Comparison of ENCODE assay signal across 1 cellular context in genomic region chr4:121726642-121727268, GRCh38.
A peak's percentile ranks its signal among the peaks of the same experiment; 100 is the strongest.
TF ChIP-seq lines count a peak whose summit lies in the region.

No MANE protein-coding gene starts in this region.

TF ChIP-seq in K562, 482 proteins besides CTCF, POLR2A, EP300 and RAD21 (continued from another document):
- TF ChIP-seq, protein P1, sequence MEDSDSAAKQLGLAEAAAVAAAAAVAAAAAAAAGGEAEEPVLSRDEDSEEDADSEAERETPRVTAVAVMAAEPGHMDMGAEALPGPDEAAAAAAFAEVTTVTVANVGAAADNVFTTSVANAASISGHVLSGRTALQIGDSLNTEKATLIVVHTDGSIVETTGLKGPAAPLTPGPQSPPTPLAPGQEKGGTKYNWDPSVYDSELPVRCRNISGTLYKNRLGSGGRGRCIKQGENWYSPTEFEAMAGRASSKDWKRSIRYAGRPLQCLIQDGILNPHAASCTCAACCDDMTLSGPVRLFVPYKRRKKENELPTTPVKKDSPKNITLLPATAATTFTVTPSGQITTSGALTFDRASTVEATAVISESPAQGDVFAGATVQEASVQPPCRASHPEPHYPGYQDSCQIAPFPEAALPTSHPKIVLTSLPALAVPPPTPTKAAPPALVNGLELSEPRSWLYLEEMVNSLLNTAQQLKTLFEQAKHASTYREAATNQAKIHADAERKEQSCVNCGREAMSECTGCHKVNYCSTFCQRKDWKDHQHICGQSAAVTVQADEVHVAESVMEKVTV (CRISPR knock-in tag; IDR thresholded peaks at IDR 0.05): peak; percentile 81
- peak; percentile 61 for TF ChIP-seq SMC3 (conservative IDR thresholded peaks at IDR 0.05; ENCODE audit: insufficient read depth, low read depth, low read length)
- TF ChIP-seq HOMEZ (CRISPR knock-in tag; IDR thresholded peaks at IDR 0.05): no peak
- no peak for TF ChIP-seq PHTF2 (CRISPR knock-in tag; IDR thresholded peaks at IDR 0.05)
- TF ChIP-seq ZNF124 (CRISPR knock-in tag; IDR thresholded peaks at IDR 0.05): no peak
- no peak for TF ChIP-seq CBFA2T3 (IDR thresholded peaks at IDR 0.05)
- TF ChIP-seq DACH1 (IDR thresholded peaks at IDR 0.05; ENCODE audit: partially characterized antibody): no peak
- TF ChIP-seq NCOR1 (IDR thresholded peaks at IDR 0.05): no peak
- TF ChIP-seq YY1 (IDR thresholded peaks at IDR 0.05; ENCODE audit: borderline replicate concordance in 1 of 3, control insufficient read depth in 1 of 3, extremely low read depth in 1 of 3, insufficient read depth in 3 of 3, insufficient read length in 1 of 3, insufficient replicate concordance in 2 of 3, low read depth in 1 of 3, low read length in 2 of 3): peak in 1 of 3 experiments; percentile 33
- TF ChIP-seq, protein P2, sequence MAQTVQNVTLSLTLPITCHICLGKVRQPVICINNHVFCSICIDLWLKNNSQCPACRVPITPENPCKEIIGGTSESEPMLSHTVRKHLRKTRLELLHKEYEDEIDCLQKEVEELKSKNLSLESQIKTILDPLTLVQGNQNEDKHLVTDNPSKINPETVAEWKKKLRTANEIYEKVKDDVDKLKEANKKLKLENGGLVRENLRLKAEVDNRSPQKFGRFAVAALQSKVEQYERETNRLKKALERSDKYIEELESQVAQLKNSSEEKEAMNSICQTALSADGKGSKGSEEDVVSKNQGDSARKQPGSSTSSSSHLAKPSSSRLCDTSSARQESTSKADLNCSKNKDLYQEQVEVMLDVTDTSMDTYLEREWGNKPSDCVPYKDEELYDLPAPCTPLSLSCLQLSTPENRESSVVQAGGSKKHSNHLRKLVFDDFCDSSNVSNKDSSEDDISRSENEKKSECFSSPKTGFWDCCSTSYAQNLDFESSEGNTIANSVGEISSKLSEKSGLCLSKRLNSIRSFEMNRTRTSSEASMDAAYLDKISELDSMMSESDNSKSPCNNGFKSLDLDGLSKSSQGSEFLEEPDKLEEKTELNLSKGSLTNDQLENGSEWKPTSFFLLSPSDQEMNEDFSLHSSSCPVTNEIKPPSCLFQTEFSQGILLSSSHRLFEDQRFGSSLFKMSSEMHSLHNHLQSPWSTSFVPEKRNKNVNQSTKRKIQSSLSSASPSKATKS (CRISPR knock-in tag; IDR thresholded peaks at IDR 0.05): no peak
- peak in 1 of 2 experiments; percentile 13; a peak in 1 of 4 replicates for TF ChIP-seq MAZ (CRISPR knock-in tag; conservative IDR thresholded peaks at IDR 0.05 in 1 of 2, IDR thresholded peaks at IDR 0.05 in 1 of 2)
- no peak for TF ChIP-seq ZKSCAN3 (CRISPR knock-in tag; IDR thresholded peaks at IDR 0.05)
- no peak for TF ChIP-seq ZNF764 (CRISPR knock-in tag; IDR thresholded peaks at IDR 0.05; ENCODE audit: low read depth)
